In the genomic region with DNA sequence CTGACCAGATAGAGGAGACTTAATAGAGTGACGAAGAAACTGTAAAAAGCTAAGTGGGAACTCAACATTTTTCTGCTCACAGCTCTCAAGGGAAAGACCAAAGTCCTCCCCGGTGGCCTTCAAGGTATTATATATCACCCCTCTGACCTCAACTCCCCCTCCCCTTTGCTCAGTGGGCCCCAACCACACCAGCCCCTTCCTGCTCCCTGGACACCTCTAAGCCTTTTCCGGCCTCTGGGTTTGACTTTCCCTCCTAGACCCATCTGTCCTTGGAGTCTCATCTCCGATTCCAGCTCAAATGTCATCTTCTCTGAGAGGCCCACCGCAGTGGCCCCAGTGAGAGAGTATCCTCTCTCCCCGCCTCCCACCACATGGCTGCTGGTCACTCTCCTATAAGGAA, we compare ENCODE assay signal across 14 cellular contexts. TPM values are rescaled to one million over a fixed set of nuclear protein-coding genes. Genes with fewer than 3 reads are reported as not detected.
DNase-seq lines count a peak whose midpoint lies in the region; ATAC-seq and TF ChIP-seq lines count a peak whose summit lies in the region.
"Had no signal": no experiment of that assay in that cellular context is flagged by ENCODE, and none has a peak within 500 bp of the region (broad histone marks: within the 10 kb centered on the region; RNA-seq: fewer than 3 reads in every experiment).

No MANE protein-coding gene starts in this region.

- DNase-seq in T-helper 2 cell treated with Interferon-gamma antibody and Interleukin-4, amounts not matched to agents 5 μg/mL and 100 μg/mL, for 36 hours (ENCODE audit: low spot score) = no peak
- DNase-seq in T-helper 2 cell = no peak
- DNase-seq in nephron progenitor cell = peak; percentile 66
- DNase-seq in mesenteric fat pad (ENCODE audit: low spot score) = no peak
- no peak for DNase-seq in kidney glomerular epithelial cell (lab: John Stamatoyannopoulos, UW)
- DNase-seq in DMS53 (lab: John Stamatoyannopoulos, UW) = no peak
- DNase-seq: effector CD8-positive, alpha-beta T cell; left colon; MM.1S; spleen had no signal

- no peak for ATAC-seq in activated T-helper 17 cell treated with anti-CD3 and anti-CD28 coated beads, Interleukin-2, amount 50 U/mL, for 72 hours (replicated peaks)
- ATAC-seq: left colon had no signal

- H3K4me1 Mint-ChIP-seq in T-helper 2 cell treated with Interferon-gamma antibody and Interleukin-4, amounts not matched to agents 5 μg/mL and 100 μg/mL, for 36 hours (ENCODE audit: low read depth) = peaks cover 25% of the 10 kb centered on the region
- H3K4me1 Mint-ChIP-seq in activated T-helper 17 cell treated with anti-CD3 and anti-CD28 coated beads, Interleukin-2, amount 50 U/mL, for 72 hours = peaks cover 13% of the 10 kb centered on the region
- H3K4me1 Mint-ChIP-seq in nephron progenitor cell = peaks cover 42% of the 10 kb centered on the region

- CTCF ChIA-PET in HEK293 (lab: Yijun Ruan, JAX) = interaction anchor here (1.0 kb wide), 1 partner anchor 56 kb away, joined by 6 read pairs; no protein-coding TSS in a partner anchor

- no peaks in the 10 kb centered on the region for H3K9me3 Mint-ChIP-seq in T-helper 2 cell treated with Interferon-gamma antibody and Interleukin-4, amounts not matched to agents 5 μg/mL and 100 μg/mL, for 36 hours
- H3K9me3 Mint-ChIP-seq in activated T-helper 17 cell treated with anti-CD3 and anti-CD28 coated beads, Interleukin-2, amount 50 U/mL, for 72 hours = no peaks in the 10 kb centered on the region
- H3K9me3 Mint-ChIP-seq in nephron progenitor cell = no peaks in the 10 kb centered on the region

- H3K27ac Mint-ChIP-seq in T-helper 2 cell treated with Interferon-gamma antibody and Interleukin-4, amounts not matched to agents 5 μg/mL and 100 μg/mL, for 36 hours = no peak overlapping the region
- no peak overlapping the region for H3K27ac Mint-ChIP-seq in activated T-helper 17 cell treated with anti-CD3 and anti-CD28 coated beads, Interleukin-2, amount 50 U/mL, for 72 hours
- peak overlapping the region; percentile 90 for H3K27ac Mint-ChIP-seq in nephron progenitor cell

- no peaks in the 10 kb centered on the region for H3K9me3 ChIP-seq in HEK293 (ENCODE audit: control insufficient read depth, insufficient read depth, low read depth, low read length)
- H3K9me3 ChIP-seq: neutrophil, spleen, tibial nerve had no signal

- H3K4me3 ChIP-seq in HEK293 (ENCODE audit: low read depth, low read length) = no peak overlapping the region

- TF ChIP-seq CTCF in HEK293 (tag by site-specific recombination; IDR thresholded peaks at IDR 0.05) (no peak), nephron progenitor cell (IDR thresholded peaks at IDR 0.05) (no peak)

- H3K36me3 Mint-ChIP-seq in T-helper 2 cell treated with Interferon-gamma antibody and Interleukin-4, amounts not matched to agents 5 μg/mL and 100 μg/mL, for 36 hours (ENCODE audit: low read depth) = peaks cover 24% of the 10 kb centered on the region
- peaks cover 29% of the 10 kb centered on the region for H3K36me3 Mint-ChIP-seq in activated T-helper 17 cell treated with anti-CD3 and anti-CD28 coated beads, Interleukin-2, amount 50 U/mL, for 72 hours (ENCODE audit: low read depth)
- peaks cover 17% of the 10 kb centered on the region for H3K36me3 Mint-ChIP-seq in nephron progenitor cell (ENCODE audit: low read depth)

- H3K36me3 ChIP-seq in HEK293 (ENCODE audit: control insufficient read depth in 2 of 2, insufficient read depth in 1 of 2, low read length in 2 of 2) = peaks cover 8 to 29% of the 10 kb centered on the region in 2 experiments; a peak in 2 of 3 replicates
- H3K36me3 ChIP-seq: tibial nerve had no signal

- H3K27ac ChIP-seq in HEK293 (ENCODE audit: extremely low read depth, low read depth, low read length) = no peak overlapping the region; the same call in 1 of the 2 replicates
- H3K27ac ChIP-seq: neutrophil had no signal

- no peaks in the 10 kb centered on the region for H3K27me3 Mint-ChIP-seq in T-helper 2 cell treated with Interferon-gamma antibody and Interleukin-4, amounts not matched to agents 5 μg/mL and 100 μg/mL, for 36 hours (ENCODE audit: low read depth)
- H3K27me3 Mint-ChIP-seq in activated T-helper 17 cell treated with anti-CD3 and anti-CD28 coated beads, Interleukin-2, amount 50 U/mL, for 72 hours = no peaks in the 10 kb centered on the region
- peaks cover 19% of the 10 kb centered on the region for H3K27me3 Mint-ChIP-seq in nephron progenitor cell (ENCODE audit: low read depth, poor library complexity)

- POLR2A ChIA-PET in HEK293 (lab: Yijun Ruan, JAX) = no interaction called here

- peak overlapping the region; percentile 20 for H3K4me3 Mint-ChIP-seq in T-helper 2 cell treated with Interferon-gamma antibody and Interleukin-4, amounts not matched to agents 5 μg/mL and 100 μg/mL, for 36 hours
- peak overlapping the region; percentile 94 for H3K4me3 Mint-ChIP-seq in activated T-helper 17 cell treated with anti-CD3 and anti-CD28 coated beads, Interleukin-2, amount 50 U/mL, for 72 hours
- H3K4me3 Mint-ChIP-seq in nephron progenitor cell = peak overlapping the region; percentile 75

- H3K4me1 ChIP-seq in HEK293 (ENCODE audit: control insufficient read depth, insufficient read depth, low read length) = peaks cover 8% of the 10 kb centered on the region; the same call in 1 of the 2 replicates

TF ChIP-seq in HEK293, 187 proteins besides CTCF, POLR2A, EP300 and RAD21:
- TF ChIP-seq ZNF830 (tag by site-specific recombination; IDR thresholded peaks at IDR 0.05; ENCODE audit: low read depth) (no peak), ZBTB17 (tag by site-specific recombination; IDR thresholded peaks at IDR 0.05) (peak; percentile 32; the same call in 1 of the 2 replicates), ZNF140 (tag by site-specific recombination; IDR thresholded peaks at IDR 0.05) (no peak), ZNF416 (tag by site-specific recombination; IDR thresholded peaks at IDR 0.05) (no peak)
- TF ChIP-seq, protein P1, sequence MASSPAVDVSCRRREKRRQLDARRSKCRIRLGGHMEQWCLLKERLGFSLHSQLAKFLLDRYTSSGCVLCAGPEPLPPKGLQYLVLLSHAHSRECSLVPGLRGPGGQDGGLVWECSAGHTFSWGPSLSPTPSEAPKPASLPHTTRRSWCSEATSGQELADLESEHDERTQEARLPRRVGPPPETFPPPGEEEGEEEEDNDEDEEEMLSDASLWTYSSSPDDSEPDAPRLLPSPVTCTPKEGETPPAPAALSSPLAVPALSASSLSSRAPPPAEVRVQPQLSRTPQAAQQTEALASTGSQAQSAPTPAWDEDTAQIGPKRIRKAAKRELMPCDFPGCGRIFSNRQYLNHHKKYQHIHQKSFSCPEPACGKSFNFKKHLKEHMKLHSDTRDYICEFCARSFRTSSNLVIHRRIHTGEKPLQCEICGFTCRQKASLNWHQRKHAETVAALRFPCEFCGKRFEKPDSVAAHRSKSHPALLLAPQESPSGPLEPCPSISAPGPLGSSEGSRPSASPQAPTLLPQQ (tag by site-specific recombination; IDR thresholded peaks at IDR 0.05) = peak; percentile 77

RNA-seq across cellular contexts. Expression of a gene that starts 1.0 kb away (rescaled TPM):
- total RNA-seq in activated T-helper 17 cell treated with anti-CD3 and anti-CD28 coated beads, Interleukin-2, amount 50 U/mL, for 72 hours = 100 to 1,000 TPM in 1 of 2 donors, 10 to 100 TPM in 1; 52.1 to 129 TPM
- total RNA-seq in mesenteric fat pad = 0.67 TPM

RNA-seq across cellular contexts. Expression of a gene that starts 5.6 kb away (rescaled TPM):
- under 1 TPM; 0.16 to 0.19 TPM for total RNA-seq in activated T-helper 17 cell treated with anti-CD3 and anti-CD28 coated beads, Interleukin-2, amount 50 U/mL, for 72 hours
- total RNA-seq in mesenteric fat pad = 0.67 TPM

RNA-seq across cellular contexts. Expression of a gene that starts 40.8 kb away (rescaled TPM):
- 10 to 100 TPM; 46.4 to 56.7 TPM for total RNA-seq in activated T-helper 17 cell treated with anti-CD3 and anti-CD28 coated beads, Interleukin-2, amount 50 U/mL, for 72 hours
- total RNA-seq in mesenteric fat pad = 95.7 TPM

Comparison
In these comparisons a context has a peak if more than half of its experiments do, and no peak if none do; other contexts are left out.
1. H3K4me3 Mint-ChIP-seq: peak in every context shown above with its lines; median percentile 94 in activated T-helper 17 cell treated with anti-CD3 and anti-CD28 coated beads, Interleukin-2, amount 50 U/mL, for 72 hours; 75 in nephron progenitor cell; 20 in T-helper 2 cell treated with Interferon-gamma antibody and Interleukin-4, amounts not matched to agents 5 μg/mL and 100 μg/mL, for 36 hours.
2. RNA of a gene that starts 1.0 kb away (total RNA-seq): 52.1 to 129 TPM in activated T-helper 17 cell treated with anti-CD3 and anti-CD28 coated beads, Interleukin-2, amount 50 U/mL, for 72 hours; 0.67 TPM in mesenteric fat pad (single experiment); every median in the first group is over 10 times any median in the second.